In genomic region chr11:63858628-63859550, GRCh38 we compare ENCODE assay signal across 9 cellular contexts. TPM values are rescaled to one million over a fixed set of nuclear protein-coding genes. Genes with fewer than 3 reads are reported as not detected.
DNase-seq lines count a peak whose midpoint lies in the region; ATAC-seq, FAIRE-seq and TF ChIP-seq lines count a peak whose summit lies in the region.
"Had no signal": no experiment of that assay in that cellular context is flagged by ENCODE, and none has a peak within 500 bp of the region (broad histone marks: within the 10 kb centered on the region; RNA-seq: fewer than 3 reads in every experiment).

No MANE protein-coding gene starts in this region.

- no peak for ATAC-seq in GM18520 (IDR thresholded peaks at IDR 0.05; ENCODE audit: unreplicated experiment)

- TF ChIP-seq EP300 in Ishikawa (IDR thresholded peaks at IDR 0.05; ENCODE audit: borderline replicate concordance): no peak

- H3K4me1 ChIP-seq in astrocyte (ENCODE audit: insufficient read depth, low read length): no peaks in the 10 kb centered on the region
- H3K4me1 ChIP-seq in hepatocyte (ENCODE audit: insufficient read depth): peaks cover 18% of the 10 kb centered on the region
- peaks cover 14 to 98% (median 67%) of the 10 kb centered on the region in 6 donors for H3K4me1 ChIP-seq in spleen
- H3K4me1 ChIP-seq in mesendoderm (ENCODE audit: control insufficient read depth, low read depth, low read length): no peaks in the 10 kb centered on the region

- H3K79me2 ChIP-seq in astrocyte (ENCODE audit: insufficient read depth, low read length): peaks cover 66% of the 10 kb centered on the region
- peaks cover 85% of the 10 kb centered on the region for H3K79me2 ChIP-seq in hepatocyte
- peaks cover 24% of the 10 kb centered on the region for H3K79me2 ChIP-seq in mesendoderm (ENCODE audit: control insufficient read depth, insufficient read depth, low read length)

- H3K9ac ChIP-seq in astrocyte (ENCODE audit: low read length) (no peak overlapping the region), mesendoderm (ENCODE audit: low read length) (no peak overlapping the region)

- H3K9me3 ChIP-seq in astrocyte (ENCODE audit: insufficient read depth, low read depth, low read length) (no peaks in the 10 kb centered on the region), hepatocyte (ENCODE audit: low read depth) (no peaks in the 10 kb centered on the region), spleen (no peaks in the 10 kb centered on the region)

- no peak overlapping the region for H2AK5ac ChIP-seq in mesendoderm (ENCODE audit: low read length)

- no peaks in the 10 kb centered on the region for H3K9me2 ChIP-seq in hepatocyte (replicated peaks; ENCODE audit: insufficient read depth)

- 85% methylated on average over 10 of the region's 11 CpGs for WGBS in hepatocyte (ENCODE audit: low lambda C conversion rate, missing lambda C conversion rate)
- WGBS in spleen, 5 donors: 75 to 88% (median 79%) methylated on average over 11 of the region's 11 CpGs
- WGBS in mesendoderm (ENCODE audit: extremely low coverage, insufficient coverage, low lambda C conversion rate): no CpG with 5 or more reads among the region's 11 CpGs

- DNase-seq in astrocyte (ENCODE audit: low read depth) (peak; percentile 32), hepatocyte (ENCODE audit: low spot score) (peak; percentile 79), spleen (peak; percentile 64), AG08396 (ENCODE audit: low spot score) (no peak), HK-2 (ENCODE audit: unreplicated experiment) (no peak), mesendoderm (no peak)
- DNase-seq: activated naive CD4-positive, alpha-beta T cell treated with anti-CD3 and anti-CD28 coated beads for 36 hours had no signal

- intact Hi-C loops in spleen (cut with DNase I; ENCODE audit: low total_unique reads): no loop called here

- H4K20me1 ChIP-seq in astrocyte (ENCODE audit: insufficient read depth, low read length) (peaks cover 64% of the 10 kb centered on the region), hepatocyte (ENCODE audit: insufficient read depth, poor library complexity, severe bottlenecking) (no peaks in the 10 kb centered on the region)

- no peak for TF ChIP-seq POLR2A in spleen (IDR thresholded peaks at IDR 0.05)

- no peak overlapping the region for H3K4me3 ChIP-seq in astrocyte (ENCODE audit: insufficient read depth, low read depth, low read length)
- H3K4me3 ChIP-seq in hepatocyte: no peak overlapping the region
- H3K4me3 ChIP-seq in spleen: no peak overlapping the region
- H3K4me3 ChIP-seq in mesendoderm (ENCODE audit: low read length): no peak overlapping the region

- H3K27ac ChIP-seq in astrocyte (ENCODE audit: low read depth, low read length) (no peak overlapping the region), hepatocyte (peak overlapping the region; percentile 82), spleen (peak overlapping the region; percentile 37 to 90 (median 77)), mesendoderm (ENCODE audit: low read depth, low read length) (no peak overlapping the region)

- H3K4me2 ChIP-seq in astrocyte (ENCODE audit: low read length): no peak overlapping the region
- peak overlapping the region; percentile 3 for H3K4me2 ChIP-seq in hepatocyte
- H3K4me2 ChIP-seq in mesendoderm (ENCODE audit: low read length): no peak overlapping the region

- no peaks in the 10 kb centered on the region for H3K9me3 Mint-ChIP-seq in astrocyte (ENCODE audit: unreplicated experiment)
- H3K9me3 Mint-ChIP-seq: activated naive CD4-positive, alpha-beta T cell treated with anti-CD3 and anti-CD28 coated beads for 36 hours had no signal

- no peaks in the 10 kb centered on the region for H3K27me3 Mint-ChIP-seq in astrocyte (ENCODE audit: low read depth, unreplicated experiment)

- H3K4me3 Mint-ChIP-seq in astrocyte (ENCODE audit: unreplicated experiment): no peak overlapping the region
- H3K4me3 Mint-ChIP-seq: activated naive CD4-positive, alpha-beta T cell treated with anti-CD3 and anti-CD28 coated beads for 36 hours had no signal

- H2AFZ ChIP-seq in astrocyte (ENCODE audit: low read depth, low read length) (no peak overlapping the region), hepatocyte (no peak overlapping the region)

- no peak overlapping the region for H2BK15ac ChIP-seq in mesendoderm (replicated peaks; ENCODE audit: low read depth)

- H3K27me3 ChIP-seq in astrocyte (ENCODE audit: insufficient read depth, low read length): no peaks in the 10 kb centered on the region
- H3K27me3 ChIP-seq in hepatocyte: no peaks in the 10 kb centered on the region
- H3K27me3 ChIP-seq in spleen (replicated peaks in 1 of 7): no peaks in the 10 kb centered on the region
- H3K27me3 ChIP-seq in mesendoderm (ENCODE audit: insufficient read depth, low read length, poor library complexity): no peaks in the 10 kb centered on the region

- H3K27ac Mint-ChIP-seq in astrocyte (ENCODE audit: unreplicated experiment): no peak overlapping the region
- H3K27ac Mint-ChIP-seq: activated naive CD4-positive, alpha-beta T cell treated with anti-CD3 and anti-CD28 coated beads for 36 hours had no signal

- H3K4me1 Mint-ChIP-seq in astrocyte (ENCODE audit: low read depth, unreplicated experiment): peaks cover 2% of the 10 kb centered on the region

- no peak overlapping the region for H3K18ac ChIP-seq in mesendoderm (ENCODE audit: low read length)

- no peak for TF ChIP-seq RAD21 in Ishikawa (IDR thresholded peaks at IDR 0.05; ENCODE audit: low read depth)

- H4K8ac ChIP-seq in mesendoderm (ENCODE audit: low read depth, low read length): no peak overlapping the region

- peaks cover 10% of the 10 kb centered on the region for H3K36me3 Mint-ChIP-seq in astrocyte (ENCODE audit: low read depth, unreplicated experiment)

- no peaks in the 10 kb centered on the region for H3K36me3 ChIP-seq in astrocyte (ENCODE audit: insufficient read depth, low read length)
- H3K36me3 ChIP-seq in hepatocyte (replicated peaks; ENCODE audit: insufficient read depth, low read depth): no peaks in the 10 kb centered on the region
- peaks cover 0 to 62% (median 8%) of the 10 kb centered on the region in 6 donors for H3K36me3 ChIP-seq in spleen
- no peaks in the 10 kb centered on the region for H3K36me3 ChIP-seq in mesendoderm (ENCODE audit: control insufficient read depth, insufficient read depth, low read length)

- no peak overlapping the region for H2BK120ac ChIP-seq in mesendoderm (ENCODE audit: low read depth, low read length)

- no peak overlapping the region for H3K56ac ChIP-seq in mesendoderm (ENCODE audit: low read length)

- H4K5ac ChIP-seq in mesendoderm (ENCODE audit: low read length): no peak overlapping the region

- no peak overlapping the region for H3K4ac ChIP-seq in mesendoderm (ENCODE audit: low read depth, low read length)

- no peak for FAIRE-seq in astrocyte (lab: Jason Lieb, UNC)

- no peak overlapping the region for H2BK5ac ChIP-seq in mesendoderm (ENCODE audit: low read length)

- H3K23ac ChIP-seq in mesendoderm (ENCODE audit: low read length): no peak overlapping the region

- TF ChIP-seq CTCF in astrocyte (IDR thresholded peaks at IDR 0.05; ENCODE audit: insufficient read depth, low read depth, low read length): no peak
- no peak for TF ChIP-seq CTCF in hepatocyte (IDR thresholded peaks at IDR 0.05; ENCODE audit: poor library complexity)
- TF ChIP-seq CTCF in spleen (IDR thresholded peaks at IDR 0.05 in 8 of 11, conservative IDR thresholded peaks at IDR 0.05 in 3 of 11): no peak

- peaks cover 11% of the 10 kb centered on the region for H3K79me1 ChIP-seq in mesendoderm (ENCODE audit: low read length)

TF ChIP-seq in Ishikawa, 13 proteins besides CTCF, POLR2A, EP300 and RAD21:
- TF ChIP-seq NFIC (IDR thresholded peaks at IDR 0.05) (no peak), CEBPB (IDR thresholded peaks at IDR 0.05) (peak; percentile 56; the same call in 1 of the 2 replicates)

RNA-seq across cellular contexts. Expression of gene MARK2, which starts 20.0 kb away (rescaled TPM):
- total RNA-seq in astrocyte: 37.2 and 38.1 TPM in 2 replicates
- total RNA-seq in hepatocyte: 22.4 and 24.1 TPM in 2 replicates
- 40.8 and 48.2 TPM in 2 replicates for polyA plus RNA-seq in hepatocyte
- 10 to 100 TPM; 41.2 to 67.3 (median 48.6) TPM for total RNA-seq in spleen
- 10 to 100 TPM in 1 of 3 donors, 1 to 10 TPM in 2; 6.9 to 23.3 (median 7.0) TPM for polyA plus RNA-seq in spleen
- polyA plus RNA-seq in mesendoderm (2013, experiment 1 of 2): 44.0 TPM
- polyA plus RNA-seq in mesendoderm (2013, experiment 2 of 2): 44.6 TPM

RNA-seq across cellular contexts. Expression of gene SPINDOC, which starts 45.6 kb away (rescaled TPM):
- total RNA-seq in astrocyte (43.7 and 48.3 TPM in 2 replicates), hepatocyte (24.0 and 25.2 TPM in 2 replicates), spleen (10 to 100 TPM in 6 of 7 donors, 1 to 10 TPM in 1; 10.0 to 16.8 (median 13.8) TPM)
- polyA plus RNA-seq in hepatocyte (5.4 and 9.9 TPM in 2 replicates), spleen (10 to 100 TPM in 1 of 3 donors, 1 to 10 TPM in 2; 5.1 to 12.9 (median 6.9) TPM)
- 63.0 TPM for polyA plus RNA-seq in mesendoderm (2013, experiment 1 of 2)
- 65.1 TPM for polyA plus RNA-seq in mesendoderm (2013, experiment 2 of 2)

RNA-seq across cellular contexts. Expression of gene RCOR2, which starts 58.1 kb away (rescaled TPM):
- 18.8 and 20.3 TPM in 2 replicates for total RNA-seq in astrocyte
- 4.3 and 4.4 TPM in 2 replicates for total RNA-seq in hepatocyte
- polyA plus RNA-seq in hepatocyte: 3.1 and 3.5 TPM in 2 replicates
- under 1 TPM in 5 of 7 donors, not detected in 2; 0.17 to 0.52 (median 0.26) TPM for total RNA-seq in spleen
- polyA plus RNA-seq in spleen: under 1 TPM; 0.07 to 0.18 (median 0.10) TPM
- 35.7 TPM for polyA plus RNA-seq in mesendoderm (2013, experiment 1 of 2)
- 36.5 TPM for polyA plus RNA-seq in mesendoderm (2013, experiment 2 of 2)

Comparison
In these comparisons a context has a peak if more than half of its experiments do, and no peak if none do; other contexts are left out.
1. DNase-seq: peak in astrocyte (single experiment), hepatocyte (single experiment) and spleen (single experiment); none in AG08396 (single experiment), HK-2 (single experiment) and mesendoderm (single experiment).
2. H3K27ac ChIP-seq: peak in hepatocyte (single experiment) and spleen (8 of 8); none in astrocyte (single experiment) and mesendoderm (single experiment).